Comparison of ENCODE assay signal across 27 cellular contexts in genomic region chr2:228655341-228655740, GRCh38.
"Had no signal": no experiment of that assay in that cellular context is flagged by ENCODE, and none has a peak within 500 bp of the region (broad histone marks: within the 10 kb centered on the region; RNA-seq: fewer than 3 reads in every experiment).

No MANE protein-coding gene starts in this region.

- H3K27me3 Mint-ChIP-seq: activated CD4-positive, alpha-beta T cell treated with anti-CD3 and anti-CD28 coated beads, Interleukin-2, amount 10 ng/mL, durations not matched to agents 24 days and 14 days; activated CD8-positive, alpha-beta T cell treated with anti-CD3 and anti-CD28 coated beads for 36 hours; activated naive CD8-positive, alpha-beta T cell treated with anti-CD3 and anti-CD28 coated beads, Interleukin-2, amount 10 ng/mL, durations not matched to agents 7 days and 5 days; activated T-helper 17 cell treated with anti-CD3 and anti-CD28 coated beads, Interleukin-2, amount 50 U/mL, for 72 hours; brain; central memory CD8-positive, alpha-beta T cell; natural killer cell treated with Interleukin-12 subunit alpha and Interleukin-12 subunit beta and Interleukin-15 and Interleukin-18, amount 100 ng/mL, for 72 hours; stimulated activated memory B cell treated with anti-CD40 and anti-IgM and Interleukin-4, amounts not matched to agents 10 μg/mL and 1 μg/mL and 100 μg/mL, for 72 hours had no signal

- FAIRE-seq: endometrium, kidney, pancreas had no signal

- H3K27me3 ChIP-seq: gastrocnemius medialis, left lung, neutrophil, pancreas, sigmoid colon, spleen, testis, upper lobe of right lung had no signal

- H3K36me3 Mint-ChIP-seq: activated naive CD8-positive, alpha-beta T cell treated with anti-CD3 and anti-CD28 coated beads, Interleukin-2, amount 10 ng/mL, durations not matched to agents 7 days and 5 days; brain; mesothelial cell of epicardium; natural killer cell treated with Interleukin-12 subunit alpha and Interleukin-12 subunit beta and Interleukin-15 and Interleukin-18, amount 100 ng/mL, for 72 hours; stimulated activated memory B cell treated with anti-CD40 and anti-IgM and Interleukin-4, amounts not matched to agents 10 μg/mL and 1 μg/mL and 100 μg/mL, for 72 hours had no signal

- DNase-seq: activated CD4-positive, alpha-beta T cell treated with anti-CD3 and anti-CD28 coated beads, Interleukin-2, amount 10 ng/mL, durations not matched to agents 24 days and 14 days; activated CD4-positive, CD25-positive, alpha-beta regulatory T cell; activated CD8-positive, alpha-beta T cell treated with anti-CD3 and anti-CD28 coated beads for 36 hours; activated naive CD4-positive, alpha-beta T cell treated with Interleukin-2 at 50 U/mL for 16 hours; activated naive CD8-positive, alpha-beta T cell treated with anti-CD3 and anti-CD28 coated beads, Interleukin-2, amount 10 ng/mL, durations not matched to agents 7 days and 5 days; activated T-cell treated with anti-CD3 and anti-CD28 coated beads, Interleukin-2, amount 50 U/mL, for 1 hour; cortex of kidney; erythroblast; gastrocnemius medialis; head of caudate nucleus; kidney; left lung; pancreas; sigmoid colon; spleen; stimulated activated CD4-positive, alpha-beta T cell treated with anti-CD3 and anti-CD28 coated beads, Interleukin-4, amount 100 ng/mL, for 4 hours; T1000; testis; upper lobe of right lung had no signal

- ATAC-seq: activated CD8-positive, alpha-beta T cell treated with anti-CD3 and anti-CD28 coated beads for 36 hours; activated T-helper 17 cell treated with anti-CD3 and anti-CD28 coated beads, Interleukin-2, amount 50 U/mL, for 72 hours; gastrocnemius medialis; natural killer cell treated with Interleukin-12 subunit alpha and Interleukin-12 subunit beta and Interleukin-15 and Interleukin-18, amount 100 ng/mL, for 72 hours; stimulated activated memory B cell treated with anti-CD40 and anti-IgM and Interleukin-4, amounts not matched to agents 10 μg/mL and 1 μg/mL and 100 μg/mL, for 72 hours; upper lobe of right lung had no signal

- H3K4me3 ChIP-seq: gastrocnemius medialis, left lung, pancreas, sigmoid colon, spleen, testis, upper lobe of right lung had no signal

- H3K27ac Mint-ChIP-seq: activated CD4-positive, alpha-beta T cell treated with anti-CD3 and anti-CD28 coated beads, Interleukin-2, amount 10 ng/mL, durations not matched to agents 24 days and 14 days; activated CD8-positive, alpha-beta T cell treated with anti-CD3 and anti-CD28 coated beads for 36 hours; activated naive CD8-positive, alpha-beta T cell treated with anti-CD3 and anti-CD28 coated beads, Interleukin-2, amount 10 ng/mL, durations not matched to agents 7 days and 5 days; activated T-helper 17 cell treated with anti-CD3 and anti-CD28 coated beads, Interleukin-2, amount 50 U/mL, for 72 hours; brain; mesothelial cell of epicardium; natural killer cell treated with Interleukin-12 subunit alpha and Interleukin-12 subunit beta and Interleukin-15 and Interleukin-18, amount 100 ng/mL, for 72 hours; stimulated activated memory B cell treated with anti-CD40 and anti-IgM and Interleukin-4, amounts not matched to agents 10 μg/mL and 1 μg/mL and 100 μg/mL, for 72 hours had no signal

- H3K4me1 Mint-ChIP-seq: activated CD4-positive, alpha-beta T cell treated with anti-CD3 and anti-CD28 coated beads, Interleukin-2, amount 10 ng/mL, durations not matched to agents 24 days and 14 days; activated naive CD8-positive, alpha-beta T cell treated with anti-CD3 and anti-CD28 coated beads, Interleukin-2, amount 10 ng/mL, durations not matched to agents 7 days and 5 days; activated T-helper 17 cell treated with anti-CD3 and anti-CD28 coated beads, Interleukin-2, amount 50 U/mL, for 72 hours; central memory CD8-positive, alpha-beta T cell; stimulated activated memory B cell treated with anti-CD40 and anti-IgM and Interleukin-4, amounts not matched to agents 10 μg/mL and 1 μg/mL and 100 μg/mL, for 72 hours had no signal

- H3K9me3 ChIP-seq: gastrocnemius medialis, left lung, neutrophil, pancreas, sigmoid colon, testis, upper lobe of right lung had no signal

- H3K36me3 ChIP-seq: gastrocnemius medialis, left lung, neutrophil, pancreas, sigmoid colon, spleen, upper lobe of right lung had no signal

- H3K4me1 ChIP-seq: gastrocnemius medialis, left lung, sigmoid colon, spleen, testis, upper lobe of right lung had no signal

- H3K4me3 Mint-ChIP-seq: activated CD4-positive, alpha-beta T cell treated with anti-CD3 and anti-CD28 coated beads, Interleukin-2, amount 10 ng/mL, durations not matched to agents 24 days and 14 days; activated CD8-positive, alpha-beta T cell treated with anti-CD3 and anti-CD28 coated beads for 36 hours; activated naive CD8-positive, alpha-beta T cell treated with anti-CD3 and anti-CD28 coated beads, Interleukin-2, amount 10 ng/mL, durations not matched to agents 7 days and 5 days; activated T-helper 17 cell treated with anti-CD3 and anti-CD28 coated beads, Interleukin-2, amount 50 U/mL, for 72 hours; brain; central memory CD8-positive, alpha-beta T cell; mesothelial cell of epicardium; natural killer cell treated with Interleukin-12 subunit alpha and Interleukin-12 subunit beta and Interleukin-15 and Interleukin-18, amount 100 ng/mL, for 72 hours; stimulated activated memory B cell treated with anti-CD40 and anti-IgM and Interleukin-4, amounts not matched to agents 10 μg/mL and 1 μg/mL and 100 μg/mL, for 72 hours had no signal

- H3K27ac ChIP-seq: gastrocnemius medialis, left lung, neutrophil, sigmoid colon, spleen, testis, upper lobe of right lung had no signal

- H3K9me3 Mint-ChIP-seq: activated CD4-positive, alpha-beta T cell treated with anti-CD3 and anti-CD28 coated beads, Interleukin-2, amount 10 ng/mL, durations not matched to agents 24 days and 14 days; activated naive CD8-positive, alpha-beta T cell treated with anti-CD3 and anti-CD28 coated beads, Interleukin-2, amount 10 ng/mL, durations not matched to agents 7 days and 5 days; brain had no signal
